In genomic region chr22:37107779-37108621, GRCh38 we compare ENCODE assay signal across 1 cellular context.
TF ChIP-seq lines count a peak whose summit lies in the region.

No MANE protein-coding gene starts in this region.

TF ChIP-seq in HepG2, 621 proteins besides CTCF, POLR2A, EP300 and RAD21 (continues in another document):
- TF ChIP-seq POGZ (CRISPR knock-in tag; IDR thresholded peaks at IDR 0.05) (no peak), EEA1 (CRISPR knock-in tag; IDR thresholded peaks at IDR 0.05; ENCODE audit: borderline replicate concordance) (no peak), MTA1 (CRISPR knock-in tag; IDR thresholded peaks at IDR 0.05; ENCODE audit: borderline replicate concordance) (peak; percentile 85), ZIK1 (CRISPR knock-in tag; IDR thresholded peaks at IDR 0.05; ENCODE audit: borderline replicate concordance, low read depth) (no peak), FOXK1 (CRISPR knock-in tag; IDR thresholded peaks at IDR 0.05; ENCODE audit: borderline replicate concordance, low read depth) (no peak), ZNF383 (CRISPR knock-in tag; IDR thresholded peaks at IDR 0.05; ENCODE audit: borderline replicate concordance) (no peak), MZF1 (CRISPR knock-in tag; IDR thresholded peaks at IDR 0.05; ENCODE audit: borderline replicate concordance) (no peak), THAP8 (CRISPR knock-in tag; IDR thresholded peaks at IDR 0.05; ENCODE audit: borderline replicate concordance) (no peak), SPEN (CRISPR knock-in tag; IDR thresholded peaks at IDR 0.05; ENCODE audit: low read depth) (peak; percentile 54; the same call in 1 of the 2 replicates), ADNP (CRISPR knock-in tag; IDR thresholded peaks at IDR 0.05) (no peak), FOXM1 (CRISPR knock-in tag; IDR thresholded peaks at IDR 0.05) (no peak), ZNF720 (CRISPR knock-in tag; IDR thresholded peaks at IDR 0.05) (no peak), ZNF562 (CRISPR knock-in tag; IDR thresholded peaks at IDR 0.05; ENCODE audit: borderline replicate concordance) (no peak), ZNF777 (CRISPR knock-in tag; IDR thresholded peaks at IDR 0.05) (no peak), JDP2 (CRISPR knock-in tag; IDR thresholded peaks at IDR 0.05; ENCODE audit: borderline replicate concordance) (no peak), ZNF160 (CRISPR knock-in tag; IDR thresholded peaks at IDR 0.05) (no peak), MAF1 (CRISPR knock-in tag; IDR thresholded peaks at IDR 0.05; ENCODE audit: borderline replicate concordance) (no peak), ATF5 (CRISPR knock-in tag; IDR thresholded peaks at IDR 0.05; ENCODE audit: low read depth) (no peak), NR2C2 (CRISPR knock-in tag; IDR thresholded peaks at IDR 0.05; ENCODE audit: borderline replicate concordance) (no peak), ZBTB8A (CRISPR knock-in tag; IDR thresholded peaks at IDR 0.05; ENCODE audit: borderline replicate concordance, low read depth) (no peak), RFXANK (CRISPR knock-in tag; IDR thresholded peaks at IDR 0.05) (no peak), ZBTB2 (CRISPR knock-in tag; IDR thresholded peaks at IDR 0.05; ENCODE audit: low read depth) (no peak), ZMYM4 (CRISPR knock-in tag; IDR thresholded peaks at IDR 0.05) (no peak), ZNF616 (CRISPR knock-in tag; IDR thresholded peaks at IDR 0.05; ENCODE audit: low read depth) (no peak), ZNF557 (CRISPR knock-in tag; IDR thresholded peaks at IDR 0.05) (no peak), ZNF607 (CRISPR knock-in tag; IDR thresholded peaks at IDR 0.05; ENCODE audit: borderline replicate concordance) (no peak), ZBTB20 (CRISPR knock-in tag; IDR thresholded peaks at IDR 0.05; ENCODE audit: borderline replicate concordance, low read depth) (0 out of 2 replicates have a peak, but pooled peaks have one; percentile 20), RERE (CRISPR knock-in tag; IDR thresholded peaks at IDR 0.05; ENCODE audit: low read depth) (no peak), ZNF12 (CRISPR knock-in tag; IDR thresholded peaks at IDR 0.05) (no peak), ZNF17 (CRISPR knock-in tag; IDR thresholded peaks at IDR 0.05) (no peak), ZBTB43 (CRISPR knock-in tag; conservative IDR thresholded peaks at IDR 0.05) (no peak), PATZ1 (CRISPR knock-in tag; IDR thresholded peaks at IDR 0.05) (peak; percentile 86), NR1H2 (CRISPR knock-in tag; IDR thresholded peaks at IDR 0.05; ENCODE audit: borderline replicate concordance, low read depth) (no peak), ZNF431 (CRISPR knock-in tag; IDR thresholded peaks at IDR 0.05; ENCODE audit: borderline replicate concordance, low read depth) (no peak), ARID5B (CRISPR knock-in tag; IDR thresholded peaks at IDR 0.05) (peak; percentile 64), ZFX (CRISPR knock-in tag; IDR thresholded peaks at IDR 0.05; ENCODE audit: low read depth) (peak; percentile 34; the same call in 1 of the 2 replicates), HMGA1 (CRISPR knock-in tag; conservative IDR thresholded peaks at IDR 0.05) (no peak), HNF1A (IDR thresholded peaks at IDR 0.05; ENCODE audit: low read depth) (no peak), HNF1A (CRISPR knock-in tag; IDR thresholded peaks at IDR 0.05; ENCODE audit: borderline replicate concordance) (no peak), TBL1XR1 (IDR thresholded peaks at IDR 0.05; ENCODE audit: borderline replicate concordance, low read length, partially characterized antibody) (no peak), ZBTB21 (CRISPR knock-in tag; IDR thresholded peaks at IDR 0.05) (no peak), ZNF234 (CRISPR knock-in tag; conservative IDR thresholded peaks at IDR 0.05) (no peak)
